1 cellular context compared by ENCODE assay signal in the genomic region with DNA sequence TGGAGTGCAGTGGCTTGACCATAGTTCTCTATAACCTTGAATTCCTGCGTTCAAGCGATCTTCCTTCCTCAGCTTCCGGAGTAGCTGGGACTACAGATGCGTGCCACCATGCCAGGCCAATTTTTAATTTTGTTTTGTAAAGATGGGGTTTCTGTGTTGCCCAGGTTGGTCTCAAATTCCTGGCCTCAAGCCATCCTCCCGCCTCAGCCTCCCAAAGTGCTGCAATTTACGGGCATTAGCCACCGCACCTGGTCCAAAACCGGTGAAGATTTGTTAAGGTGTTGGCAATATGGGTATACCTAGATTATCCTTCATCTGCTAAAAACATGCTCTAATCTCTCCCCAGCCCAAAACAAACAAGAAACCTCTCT.
TF ChIP-seq lines count a peak whose summit lies in the region.

No MANE protein-coding gene starts in this region.

TF ChIP-seq in K562, 482 proteins besides CTCF, POLR2A, EP300 and RAD21:
- TF ChIP-seq XRCC4 (IDR thresholded peaks at IDR 0.05; ENCODE audit: extremely low read depth, insufficient read depth, insufficient read length) (no peak), GATA2 (CRISPR knock-in tag; IDR thresholded peaks at IDR 0.05) (no peak), ZNF324 (CRISPR knock-in tag; IDR thresholded peaks at IDR 0.05) (no peak)
- TF ChIP-seq, protein P1, sequence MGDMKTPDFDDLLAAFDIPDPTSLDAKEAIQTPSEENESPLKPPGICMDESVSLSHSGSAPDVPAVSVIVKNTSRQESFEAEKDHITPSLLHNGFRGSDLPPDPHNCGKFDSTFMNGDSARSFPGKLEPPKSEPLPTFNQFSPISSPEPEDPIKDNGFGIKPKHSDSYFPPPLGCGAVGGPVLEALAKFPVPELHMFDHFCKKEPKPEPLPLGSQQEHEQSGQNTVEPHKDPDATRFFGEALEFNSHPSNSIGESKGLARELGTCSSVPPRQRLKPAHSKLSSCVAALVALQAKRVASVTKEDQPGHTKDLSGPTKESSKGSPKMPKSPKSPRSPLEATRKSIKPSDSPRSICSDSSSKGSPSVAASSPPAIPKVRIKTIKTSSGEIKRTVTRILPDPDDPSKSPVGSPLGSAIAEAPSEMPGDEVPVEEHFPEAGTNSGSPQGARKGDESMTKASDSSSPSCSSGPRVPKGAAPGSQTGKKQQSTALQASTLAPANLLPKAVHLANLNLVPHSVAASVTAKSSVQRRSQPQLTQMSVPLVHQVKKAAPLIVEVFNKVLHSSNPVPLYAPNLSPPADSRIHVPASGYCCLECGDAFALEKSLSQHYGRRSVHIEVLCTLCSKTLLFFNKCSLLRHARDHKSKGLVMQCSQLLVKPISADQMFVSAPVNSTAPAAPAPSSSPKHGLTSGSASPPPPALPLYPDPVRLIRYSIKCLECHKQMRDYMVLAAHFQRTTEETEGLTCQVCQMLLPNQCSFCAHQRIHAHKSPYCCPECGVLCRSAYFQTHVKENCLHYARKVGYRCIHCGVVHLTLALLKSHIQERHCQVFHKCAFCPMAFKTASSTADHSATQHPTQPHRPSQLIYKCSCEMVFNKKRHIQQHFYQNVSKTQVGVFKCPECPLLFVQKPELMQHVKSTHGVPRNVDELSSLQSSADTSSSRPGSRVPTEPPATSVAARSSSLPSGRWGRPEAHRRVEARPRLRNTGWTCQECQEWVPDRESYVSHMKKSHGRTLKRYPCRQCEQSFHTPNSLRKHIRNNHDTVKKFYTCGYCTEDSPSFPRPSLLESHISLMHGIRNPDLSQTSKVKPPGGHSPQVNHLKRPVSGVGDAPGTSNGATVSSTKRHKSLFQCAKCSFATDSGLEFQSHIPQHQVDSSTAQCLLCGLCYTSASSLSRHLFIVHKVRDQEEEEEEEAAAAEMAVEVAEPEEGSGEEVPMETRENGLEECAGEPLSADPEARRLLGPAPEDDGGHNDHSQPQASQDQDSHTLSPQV (IDR thresholded peaks at IDR 0.05): peak; percentile 33; the same call in 1 of the 2 replicates
TF ChIP-seq in K562: peak in this region for 1.
